Comparison of ENCODE assay signal across 8 cellular contexts in genomic region chr11:130068546-130068985, GRCh38. TPM values are rescaled to one million over a fixed set of nuclear protein-coding genes. Genes with fewer than 3 reads are reported as not detected.
A peak's percentile ranks its signal among the peaks of the same experiment; 100 is the strongest.
DNase-seq lines count a peak whose midpoint lies in the region; ATAC-seq, FAIRE-seq and TF ChIP-seq lines count a peak whose summit lies in the region.

No MANE protein-coding gene starts in this region.

- H3K9me3 ChIP-seq in Caco-2 (no peaks in the 10 kb centered on the region), Peyer's patch (no peaks in the 10 kb centered on the region), esophagus (ENCODE audit: control insufficient read depth in 2 of 2, insufficient read depth in 1 of 2, low read depth in 1 of 2, low read length in 1 of 2) (no peaks in the 10 kb centered on the region), pancreas (no peaks in the 10 kb centered on the region)

- CTCF ChIA-PET in Caco-2 (lab: Charles Lee): no interaction called here

- no peak for ATAC-seq in pancreas
- ATAC-seq in HG02763 (IDR thresholded peaks at IDR 0.05; ENCODE audit: unreplicated experiment): no peak

- no peaks in the 10 kb centered on the region for H3K36me3 ChIP-seq in Caco-2 (ENCODE audit: control insufficient read depth, insufficient read depth, low read length)
- no peaks in the 10 kb centered on the region for H3K36me3 ChIP-seq in Peyer's patch
- no peaks in the 10 kb centered on the region for H3K36me3 ChIP-seq in esophagus (ENCODE audit: control insufficient read depth in 2 of 2, insufficient read depth in 2 of 2, low read length in 1 of 2)
- H3K36me3 ChIP-seq in pancreas: no peaks in the 10 kb centered on the region

- BruUV-seq in Caco-2 (replicated peaks; lab: Mats Ljungman, UMichigan): no TSS peak

- peaks cover 33% of the 10 kb centered on the region for H3K36me3 Mint-ChIP-seq in Caco-2 (ENCODE audit: insufficient read depth, unreplicated experiment)

- H3K27me3 ChIP-seq in Caco-2 (replicated peaks; ENCODE audit: control insufficient read depth, insufficient read depth, low read length): no peaks in the 10 kb centered on the region
- H3K27me3 ChIP-seq in Peyer's patch: no peaks in the 10 kb centered on the region
- no peaks in the 10 kb centered on the region for H3K27me3 ChIP-seq in esophagus (ENCODE audit: control insufficient read depth in 1 of 2, insufficient read depth in 2 of 2, low read length in 2 of 2)
- no peaks in the 10 kb centered on the region for H3K27me3 ChIP-seq in pancreas

- TF ChIP-seq POLR2A in Peyer's patch (IDR thresholded peaks at IDR 0.05): no peak

- H3K4me3 Mint-ChIP-seq in Caco-2 (ENCODE audit: unreplicated experiment): peak overlapping the region; percentile 90

- H3K4me1 ChIP-seq in Caco-2 (peaks cover 39% of the 10 kb centered on the region), Peyer's patch (peaks cover 0 to 8% (median 3%) of the 10 kb centered on the region in 4 donors), esophagus (ENCODE audit: control insufficient read depth in 2 of 2, insufficient read depth in 2 of 2, low read length in 1 of 2) (peaks cover 0 to 7% of the 10 kb centered on the region in 2 donors), pancreas (peaks cover 3 to 21% (median 7%) of the 10 kb centered on the region in 3 donors)

- WGBS in esophagus, 2 donors: 26 to 54% methylated on average over 18 of the region's 18 CpGs
- WGBS in pancreas, 2 donors: 24 to 29% methylated on average over 18 of the region's 18 CpGs

- peak overlapping the region; percentile 91 for H3K27ac Mint-ChIP-seq in Caco-2 (ENCODE audit: unreplicated experiment)

- POLR2A ChIA-PET in Caco-2 (lab: Charles Lee): no interaction called here

- TF ChIP-seq CTCF in Caco-2 (IDR thresholded peaks at IDR 0.05; ENCODE audit: insufficient read depth in 1 of 2, low read depth in 1 of 2, low read length in 1 of 2, severe bottlenecking in 1 of 2, unreplicated experiment in 1 of 2): no peak
- TF ChIP-seq CTCF in Peyer's patch (IDR thresholded peaks at IDR 0.05): no peak
- no peak for TF ChIP-seq CTCF in pancreas (IDR thresholded peaks at IDR 0.05)

- H3K27ac ChIP-seq in Peyer's patch (peak overlapping the region; percentile 88 to 97 (median 94)), esophagus (ENCODE audit: low read depth in 2 of 2, low read length in 1 of 2) (peak overlapping the region; percentile 96 to 98), pancreas (peak overlapping the region; percentile 67 to 94 (median 88))

- H3K27me3 Mint-ChIP-seq in Caco-2 (ENCODE audit: insufficient read depth, unreplicated experiment): no peaks in the 10 kb centered on the region

- intact Hi-C loops in Caco-2 (cut with micrococcal nuclease; ENCODE audit: unreplicated experiment): no loop called here
- intact Hi-C loops in pancreas (cut with DNase I): no loop called here

- H3K4me1 Mint-ChIP-seq in Caco-2 (ENCODE audit: low read depth, unreplicated experiment): peaks cover 32% of the 10 kb centered on the region

- DNase-seq in Caco-2 (no peak), Peyer's patch (no peak), pancreas (peak in 2 of 6 donors; percentile 13 to 17), epidermal melanocyte (ENCODE audit: insufficient read length, low spot score) (no peak), NCI-H2107 treated with DMSO at 0.1 percent for 48 hours (lab: John Stamatoyannopoulos, UW; ENCODE audit: unreplicated experiment) (no peak)
- DNase-seq in activated CD4-positive, CD25-positive, alpha-beta regulatory T cell treated with anti-CD3 and anti-CD28 coated beads, Interleukin-2, amount 50 U/mL, for 72 hours: no peak

- H3K9me3 Mint-ChIP-seq in Caco-2 (ENCODE audit: unreplicated experiment): no peaks in the 10 kb centered on the region

- peak overlapping the region; percentile 73 for H3K4me3 ChIP-seq in Caco-2 (ENCODE audit: low read depth, low read length)
- H3K4me3 ChIP-seq in Peyer's patch: peak overlapping the region; percentile 89 to 96 (median 93)
- peak overlapping the region; percentile 79 to 83 for H3K4me3 ChIP-seq in esophagus (ENCODE audit: low read depth in 1 of 2, low read length in 2 of 2)
- H3K4me3 ChIP-seq in pancreas: peak overlapping the region; percentile 53 to 84 (median 62)

- FAIRE-seq in pancreas (lab: Jason Lieb, UNC): no peak

RNA-seq across cellular contexts. Expression of gene APLP2, which starts 1.1 kb away (rescaled TPM):
- total RNA-seq in Caco-2 (2022) (1,761 and 2,076 TPM in 2 replicates), Peyer's patch (100 to 1,000 TPM in 3 of 4 donors, 10 to 100 TPM in 1; 86.6 to 530 (median 347) TPM), pancreas (100 to 1,000 TPM in 3 of 6 donors, 10 to 100 TPM in 3; 64.2 to 171 (median 101) TPM)
- polyA plus RNA-seq in esophagus (10 to 100 TPM; 48.9 to 80.5 TPM), pancreas (100 to 1,000 TPM in 1 of 2 donors, 10 to 100 TPM in 1; 45.3 to 124 TPM)
